ENCODE assay signal across 16 cellular contexts in genomic region chr2:166103277-166103676, GRCh38. TPM values are rescaled to one million over a fixed set of nuclear protein-coding genes. Genes with fewer than 3 reads are reported as not detected.
"Had no signal": no experiment of that assay in that cellular context is flagged by ENCODE, and none has a peak within 500 bp of the region (broad histone marks: within the 10 kb centered on the region; RNA-seq: fewer than 3 reads in every experiment).

No MANE protein-coding gene starts in this region.

RNA-seq across cellular contexts. Expression of gene SCN1A, which starts 24.5 kb away (rescaled TPM):
- total RNA-seq: activated naive CD4-positive, alpha-beta T cell treated with anti-CD3 and anti-CD28 coated beads for 36 hours; activated naive CD4-positive, alpha-beta T cell treated with anti-CD3 and anti-CD28 coated beads, Interleukin-2, amount 50 U/mL, for 72 hours; activated naive CD8-positive, alpha-beta T cell treated with anti-CD3 and anti-CD28 coated beads for 36 hours; activated naive CD8-positive, alpha-beta T cell treated with anti-CD3 and anti-CD28 coated beads, Interleukin-2, amount 10 ng/mL, durations not matched to agents 7 days and 5 days; activated T-cell treated with anti-CD3 and anti-CD28 coated beads, Interleukin-2, amount 50 U/mL, for 4 hours; activated T-cell treated with anti-CD3 and anti-CD28 coated beads, Interleukin-2, amount 50 U/mL, for 72 hours; activated T-helper 1 cell treated with anti-CD3 and anti-CD28 coated beads, Interleukin-12 subunit alpha, Interleukin-12 subunit beta, Interleukin-2, Interleukin-4 antibody, amounts not matched to agents 30 ng/mL and 10 ng/mL and 1 ng/mL, durations not matched to agents 14 hours and 24 hours and 36 hours; activated T-helper 17 cell treated with anti-CD3 and anti-CD28 coated beads, Interleukin-2, amount 50 U/mL, for 72 hours; activated T-helper 2 cell treated with anti-CD3 and anti-CD28 coated beads, Interferon-gamma antibody, Interleukin-2, Interleukin-4, amounts not matched to agents 10 μg/mL and 5 μg/mL and 100 μg/mL, durations not matched to agents 14 hours and 24 hours and 36 hours; aorta; ascending aorta; astrocyte; body of pancreas; breast epithelium; bronchial epithelial cell had no signal
- polyA plus RNA-seq: aorta, cardiac muscle cell had no signal
